In the genomic region with DNA sequence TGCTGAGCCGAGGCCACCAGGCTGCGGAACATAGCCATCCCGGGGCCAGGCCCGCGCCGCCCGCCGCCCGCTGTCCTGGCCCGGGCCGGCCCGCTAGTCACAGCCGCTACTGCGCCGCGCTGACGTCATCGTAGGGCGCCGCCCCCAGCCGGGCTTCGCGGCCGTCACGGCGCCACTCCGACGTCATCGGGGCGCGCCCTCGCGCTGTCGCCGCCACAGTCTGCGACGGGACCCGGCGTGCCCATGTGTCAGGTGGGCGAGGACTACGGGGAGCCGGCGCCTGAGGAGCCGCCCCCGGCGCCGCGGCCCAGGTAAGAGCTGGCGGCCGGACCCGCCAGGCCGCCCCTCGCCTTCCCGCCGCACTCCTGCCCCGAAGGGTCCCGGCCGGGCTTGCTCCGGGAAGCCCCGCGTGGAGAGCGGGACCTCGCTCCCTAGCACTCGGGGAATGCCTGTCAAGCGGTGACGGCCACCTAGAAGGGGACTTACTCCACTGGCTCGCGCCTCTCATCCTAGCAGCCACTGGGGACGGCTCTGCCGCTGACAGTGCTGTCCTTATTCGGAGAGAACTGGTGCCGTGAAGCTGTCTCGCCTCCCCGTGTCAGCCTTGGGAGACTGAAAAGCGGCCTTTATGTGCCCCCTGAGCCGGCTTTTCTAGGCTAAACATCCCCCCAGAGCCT, we compare ENCODE assay signal across 1 cellular context.
TF ChIP-seq lines count a peak whose summit lies in the region.

A gene (plus strand): TSS at position 216 of the 677 bp plus-strand sequence. CDS start 28 bp downstream, at position 244.
A gene with protein sequence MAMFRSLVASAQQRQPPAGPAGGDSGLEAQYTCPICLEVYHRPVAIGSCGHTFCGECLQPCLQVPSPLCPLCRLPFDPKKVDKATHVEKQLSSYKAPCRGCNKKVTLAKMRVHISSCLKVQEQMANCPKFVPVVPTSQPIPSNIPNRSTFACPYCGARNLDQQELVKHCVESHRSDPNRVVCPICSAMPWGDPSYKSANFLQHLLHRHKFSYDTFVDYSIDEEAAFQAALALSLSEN (minus strand): TSS at position 121 of the 677 bp plus-strand sequence. CDS start 83 bp downstream, at position 38.

TF ChIP-seq in HepG2, 621 proteins besides CTCF, POLR2A, EP300 and RAD21 (continued from another document and continues in another):
- TF ChIP-seq, protein P1, sequence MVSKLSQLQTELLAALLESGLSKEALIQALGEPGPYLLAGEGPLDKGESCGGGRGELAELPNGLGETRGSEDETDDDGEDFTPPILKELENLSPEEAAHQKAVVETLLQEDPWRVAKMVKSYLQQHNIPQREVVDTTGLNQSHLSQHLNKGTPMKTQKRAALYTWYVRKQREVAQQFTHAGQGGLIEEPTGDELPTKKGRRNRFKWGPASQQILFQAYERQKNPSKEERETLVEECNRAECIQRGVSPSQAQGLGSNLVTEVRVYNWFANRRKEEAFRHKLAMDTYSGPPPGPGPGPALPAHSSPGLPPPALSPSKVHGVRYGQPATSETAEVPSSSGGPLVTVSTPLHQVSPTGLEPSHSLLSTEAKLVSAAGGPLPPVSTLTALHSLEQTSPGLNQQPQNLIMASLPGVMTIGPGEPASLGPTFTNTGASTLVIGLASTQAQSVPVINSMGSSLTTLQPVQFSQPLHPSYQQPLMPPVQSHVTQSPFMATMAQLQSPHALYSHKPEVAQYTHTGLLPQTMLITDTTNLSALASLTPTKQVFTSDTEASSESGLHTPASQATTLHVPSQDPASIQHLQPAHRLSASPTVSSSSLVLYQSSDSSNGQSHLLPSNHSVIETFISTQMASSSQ (IDR thresholded peaks at IDR 0.05; ENCODE audit: low read depth): no peak
- TF ChIP-seq, protein P1 (CRISPR knock-in tag; IDR thresholded peaks at IDR 0.05; ENCODE audit: borderline replicate concordance): peak; percentile 63; the same call in 1 of the 2 replicates
- TF ChIP-seq RNF2 (conservative IDR thresholded peaks at IDR 0.05; ENCODE audit: low read depth) (0 out of 2 replicates have a peak, but pooled peaks have one; percentile 76), JDP2 (CRISPR knock-in tag; IDR thresholded peaks at IDR 0.05; ENCODE audit: borderline replicate concordance) (no peak), ZNF34 (CRISPR knock-in tag; IDR thresholded peaks at IDR 0.05; ENCODE audit: borderline replicate concordance) (peak; percentile 96), ZNF564 (CRISPR knock-in tag; IDR thresholded peaks at IDR 0.05) (no peak; the same call in 1 of the 2 replicates), ZNF160 (CRISPR knock-in tag; IDR thresholded peaks at IDR 0.05) (peak; percentile 85), ZBTB20 (CRISPR knock-in tag; IDR thresholded peaks at IDR 0.05; ENCODE audit: borderline replicate concordance, low read depth) (0 out of 2 replicates have a peak, but pooled peaks have one; percentile 24), ZNF253 (CRISPR knock-in tag; IDR thresholded peaks at IDR 0.05; ENCODE audit: borderline replicate concordance) (no peak), NAIF1 (CRISPR knock-in tag; IDR thresholded peaks at IDR 0.05; ENCODE audit: borderline replicate concordance) (no peak), ZNF33B (CRISPR knock-in tag; IDR thresholded peaks at IDR 0.05) (peak; percentile 43; the same call in 1 of the 2 replicates), NR3C1 (CRISPR knock-in tag; IDR thresholded peaks at IDR 0.05) (no peak), ZNF83 (CRISPR knock-in tag; IDR thresholded peaks at IDR 0.05; ENCODE audit: borderline replicate concordance) (0 out of 2 replicates have a peak, but pooled peaks have one; percentile 48), POGZ (CRISPR knock-in tag; IDR thresholded peaks at IDR 0.05) (peak; percentile 71), IRX3 (CRISPR knock-in tag; IDR thresholded peaks at IDR 0.05; ENCODE audit: borderline replicate concordance, low read depth) (no peak; the same call in 1 of the 2 replicates), ZNF839 (CRISPR knock-in tag; IDR thresholded peaks at IDR 0.05; ENCODE audit: borderline replicate concordance) (no peak), SMARCC2 (IDR thresholded peaks at IDR 0.05) (peak; percentile 73; the same call in 1 of the 2 replicates), NPAS2 (CRISPR knock-in tag; IDR thresholded peaks at IDR 0.05; ENCODE audit: borderline replicate concordance) (no peak), SP5 (CRISPR knock-in tag; IDR thresholded peaks at IDR 0.05; ENCODE audit: borderline replicate concordance, low read depth) (0 out of 2 replicates have a peak, but pooled peaks have one; percentile 38), MTF2 (CRISPR knock-in tag; IDR thresholded peaks at IDR 0.05; ENCODE audit: borderline replicate concordance) (no peak; the same call in 1 of the 2 replicates), ZNF256 (CRISPR knock-in tag; conservative IDR thresholded peaks at IDR 0.05) (no peak), PRPF4 (IDR thresholded peaks at IDR 0.05; ENCODE audit: low read depth, low read length, poor library complexity, severe bottlenecking) (no peak), PHF20 (CRISPR knock-in tag; IDR thresholded peaks at IDR 0.05) (peak; percentile 98), KLF12 (CRISPR knock-in tag; IDR thresholded peaks at IDR 0.05; ENCODE audit: borderline replicate concordance) (0 out of 2 replicates have a peak, but pooled peaks have one; percentile 64), YY1 (IDR thresholded peaks at IDR 0.05; ENCODE audit: insufficient read depth, insufficient replicate concordance, low read depth, low read length) (peak; percentile 86), REPIN1 (CRISPR knock-in tag; IDR thresholded peaks at IDR 0.05; ENCODE audit: borderline replicate concordance, low read depth) (peak; percentile 81; the same call in 1 of the 2 replicates)
- TF ChIP-seq, protein P2, sequence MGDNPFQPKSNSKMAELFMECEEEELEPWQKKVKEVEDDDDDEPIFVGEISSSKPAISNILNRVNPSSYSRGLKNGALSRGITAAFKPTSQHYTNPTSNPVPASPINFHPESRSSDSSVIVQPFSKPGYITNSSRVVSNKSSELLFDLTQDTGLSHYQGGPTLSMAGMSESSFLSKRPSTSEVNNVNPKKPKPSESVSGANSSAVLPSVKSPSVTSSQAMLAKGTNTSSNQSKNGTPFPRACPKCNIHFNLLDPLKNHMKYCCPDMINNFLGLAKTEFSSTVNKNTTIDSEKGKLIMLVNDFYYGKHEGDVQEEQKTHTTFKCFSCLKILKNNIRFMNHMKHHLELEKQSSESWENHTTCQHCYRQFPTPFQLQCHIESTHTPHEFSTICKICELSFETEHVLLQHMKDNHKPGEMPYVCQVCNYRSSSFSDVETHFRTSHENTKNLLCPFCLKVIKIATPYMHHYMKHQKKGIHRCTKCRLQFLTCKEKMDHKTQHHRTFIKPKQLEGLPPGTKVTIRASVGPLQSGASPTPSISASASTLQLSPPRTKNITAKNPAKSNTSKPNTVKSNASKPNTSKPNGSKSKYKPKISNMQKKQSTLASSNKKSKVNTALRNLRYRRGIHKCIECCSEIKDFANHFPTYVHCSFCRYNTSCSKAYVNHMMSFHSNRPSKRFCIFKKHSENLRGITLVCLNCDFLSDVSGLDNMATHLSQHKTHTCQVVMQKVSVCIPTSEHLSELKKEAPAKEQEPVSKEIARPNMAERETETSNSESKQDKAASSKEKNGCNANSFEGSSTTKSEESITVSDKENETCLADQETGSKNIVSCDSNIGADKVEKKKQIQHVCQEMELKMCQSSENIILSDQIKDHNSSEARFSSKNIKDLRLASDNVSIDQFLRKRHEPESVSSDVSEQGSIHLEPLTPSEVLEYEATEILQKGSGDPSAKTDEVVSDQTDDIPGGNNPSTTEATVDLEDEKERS (CRISPR knock-in tag; IDR thresholded peaks at IDR 0.05): no peak
- TF ChIP-seq, protein P3, sequence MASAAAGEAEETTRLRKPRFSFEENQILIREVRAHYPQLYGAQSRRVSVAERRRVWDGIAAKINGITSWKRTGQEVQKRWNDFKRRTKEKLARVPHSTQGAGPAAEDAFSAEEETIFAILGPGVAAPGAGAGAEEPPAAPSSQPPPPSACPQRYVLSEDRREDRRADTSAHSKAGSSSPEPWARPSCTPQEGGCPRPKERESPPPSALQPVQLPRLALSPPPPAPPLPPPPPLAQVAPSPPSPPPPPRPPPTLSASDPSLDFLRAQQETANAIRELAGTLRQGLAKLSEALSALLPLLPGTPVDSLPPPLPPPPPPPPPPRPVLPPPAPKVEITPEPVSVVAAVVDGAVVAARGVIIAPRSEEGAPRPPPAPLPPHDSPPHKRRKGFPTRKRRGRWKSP (CRISPR knock-in tag; IDR thresholded peaks at IDR 0.05): no peak
- TF ChIP-seq, protein P4, sequence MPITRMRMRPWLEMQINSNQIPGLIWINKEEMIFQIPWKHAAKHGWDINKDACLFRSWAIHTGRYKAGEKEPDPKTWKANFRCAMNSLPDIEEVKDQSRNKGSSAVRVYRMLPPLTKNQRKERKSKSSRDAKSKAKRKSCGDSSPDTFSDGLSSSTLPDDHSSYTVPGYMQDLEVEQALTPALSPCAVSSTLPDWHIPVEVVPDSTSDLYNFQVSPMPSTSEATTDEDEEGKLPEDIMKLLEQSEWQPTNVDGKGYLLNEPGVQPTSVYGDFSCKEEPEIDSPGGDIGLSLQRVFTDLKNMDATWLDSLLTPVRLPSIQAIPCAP (CRISPR knock-in tag; IDR thresholded peaks at IDR 0.05; ENCODE audit: low read depth): no peak
- TF ChIP-seq, protein P5, sequence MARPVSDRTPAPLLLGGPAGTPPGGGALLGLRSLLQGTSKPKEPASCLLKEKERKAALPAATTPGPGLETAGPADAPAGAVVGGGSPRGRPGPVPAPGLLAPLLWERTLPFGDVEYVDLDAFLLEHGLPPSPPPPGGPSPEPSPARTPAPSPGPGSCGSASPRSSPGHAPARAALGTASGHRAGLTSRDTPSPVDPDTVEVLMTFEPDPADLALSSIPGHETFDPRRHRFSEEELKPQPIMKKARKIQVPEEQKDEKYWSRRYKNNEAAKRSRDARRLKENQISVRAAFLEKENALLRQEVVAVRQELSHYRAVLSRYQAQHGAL (CRISPR knock-in tag; IDR thresholded peaks at IDR 0.05; ENCODE audit: not compliant biosample characterization): no peak
- TF ChIP-seq, protein P6, sequence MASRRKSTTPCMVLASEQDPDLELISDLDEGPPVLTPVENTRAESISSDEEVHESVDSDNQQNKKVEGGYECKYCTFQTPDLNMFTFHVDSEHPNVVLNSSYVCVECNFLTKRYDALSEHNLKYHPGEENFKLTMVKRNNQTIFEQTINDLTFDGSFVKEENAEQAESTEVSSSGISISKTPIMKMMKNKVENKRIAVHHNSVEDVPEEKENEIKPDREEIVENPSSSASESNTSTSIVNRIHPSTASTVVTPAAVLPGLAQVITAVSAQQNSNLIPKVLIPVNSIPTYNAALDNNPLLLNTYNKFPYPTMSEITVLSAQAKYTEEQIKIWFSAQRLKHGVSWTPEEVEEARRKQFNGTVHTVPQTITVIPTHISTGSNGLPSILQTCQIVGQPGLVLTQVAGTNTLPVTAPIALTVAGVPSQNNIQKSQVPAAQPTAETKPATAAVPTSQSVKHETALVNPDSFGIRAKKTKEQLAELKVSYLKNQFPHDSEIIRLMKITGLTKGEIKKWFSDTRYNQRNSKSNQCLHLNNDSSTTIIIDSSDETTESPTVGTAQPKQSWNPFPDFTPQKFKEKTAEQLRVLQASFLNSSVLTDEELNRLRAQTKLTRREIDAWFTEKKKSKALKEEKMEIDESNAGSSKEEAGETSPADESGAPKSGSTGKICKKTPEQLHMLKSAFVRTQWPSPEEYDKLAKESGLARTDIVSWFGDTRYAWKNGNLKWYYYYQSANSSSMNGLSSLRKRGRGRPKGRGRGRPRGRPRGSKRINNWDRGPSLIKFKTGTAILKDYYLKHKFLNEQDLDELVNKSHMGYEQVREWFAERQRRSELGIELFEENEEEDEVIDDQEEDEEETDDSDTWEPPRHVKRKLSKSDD (CRISPR knock-in tag; IDR thresholded peaks at IDR 0.05; ENCODE audit: low read depth): peak; percentile 100
- TF ChIP-seq, protein P7, sequence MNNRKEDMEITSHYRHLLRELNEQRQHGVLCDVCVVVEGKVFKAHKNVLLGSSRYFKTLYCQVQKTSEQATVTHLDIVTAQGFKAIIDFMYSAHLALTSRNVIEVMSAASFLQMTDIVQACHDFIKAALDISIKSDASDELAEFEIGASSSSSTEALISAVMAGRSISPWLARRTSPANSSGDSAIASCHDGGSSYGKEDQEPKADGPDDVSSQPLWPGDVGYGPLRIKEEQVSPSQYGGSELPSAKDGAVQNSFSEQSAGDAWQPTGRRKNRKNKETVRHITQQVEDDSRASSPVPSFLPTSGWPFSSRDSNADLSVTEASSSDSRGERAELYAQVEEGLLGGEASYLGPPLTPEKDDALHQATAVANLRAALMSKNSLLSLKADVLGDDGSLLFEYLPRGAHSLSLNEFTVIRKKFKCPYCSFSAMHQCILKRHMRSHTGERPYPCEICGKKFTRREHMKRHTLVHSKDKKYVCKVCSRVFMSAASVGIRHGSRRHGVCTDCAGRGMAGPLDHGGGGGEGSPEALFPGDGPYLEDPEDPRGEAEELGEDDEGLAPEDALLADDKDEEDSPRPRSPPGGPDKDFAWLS (CRISPR knock-in tag; IDR thresholded peaks at IDR 0.05; ENCODE audit: borderline replicate concordance): no peak
- TF ChIP-seq, protein P8, sequence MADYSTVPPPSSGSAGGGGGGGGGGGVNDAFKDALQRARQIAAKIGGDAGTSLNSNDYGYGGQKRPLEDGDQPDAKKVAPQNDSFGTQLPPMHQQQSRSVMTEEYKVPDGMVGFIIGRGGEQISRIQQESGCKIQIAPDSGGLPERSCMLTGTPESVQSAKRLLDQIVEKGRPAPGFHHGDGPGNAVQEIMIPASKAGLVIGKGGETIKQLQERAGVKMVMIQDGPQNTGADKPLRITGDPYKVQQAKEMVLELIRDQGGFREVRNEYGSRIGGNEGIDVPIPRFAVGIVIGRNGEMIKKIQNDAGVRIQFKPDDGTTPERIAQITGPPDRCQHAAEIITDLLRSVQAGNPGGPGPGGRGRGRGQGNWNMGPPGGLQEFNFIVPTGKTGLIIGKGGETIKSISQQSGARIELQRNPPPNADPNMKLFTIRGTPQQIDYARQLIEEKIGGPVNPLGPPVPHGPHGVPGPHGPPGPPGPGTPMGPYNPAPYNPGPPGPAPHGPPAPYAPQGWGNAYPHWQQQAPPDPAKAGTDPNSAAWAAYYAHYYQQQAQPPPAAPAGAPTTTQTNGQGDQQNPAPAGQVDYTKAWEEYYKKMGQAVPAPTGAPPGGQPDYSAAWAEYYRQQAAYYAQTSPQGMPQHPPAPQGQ (CRISPR knock-in tag; IDR thresholded peaks at IDR 0.05; ENCODE audit: borderline replicate concordance): no peak
